In genomic region chr1:20112279-20113000, GRCh38 we compare ENCODE assay signal across 2 cellular contexts.
TF ChIP-seq lines count a peak whose summit lies in the region.

No MANE protein-coding gene starts in this region.

TF ChIP-seq in HepG2, 621 proteins besides CTCF, POLR2A, EP300 and RAD21:
- peak; percentile 68 for TF ChIP-seq FOSL2 (CRISPR knock-in tag; IDR thresholded peaks at IDR 0.05)
- no peak for TF ChIP-seq RCOR2 (CRISPR knock-in tag; IDR thresholded peaks at IDR 0.05)
TF ChIP-seq in HepG2: peak in this region for 1.

TF ChIP-seq in HEK293T, 16 proteins besides CTCF, POLR2A, EP300 and RAD21:
- TF ChIP-seq PKNOX1 (IDR thresholded peaks at IDR 0.05) = no peak
- TF ChIP-seq SP1 (IDR thresholded peaks at IDR 0.05) = no peak
- no peak for TF ChIP-seq HDGF (IDR thresholded peaks at IDR 0.05; ENCODE audit: borderline replicate concordance)
- TF ChIP-seq L3MBTL2 (conservative IDR thresholded peaks at IDR 0.05) = no peak
TF ChIP-seq in HEK293T: peak in this region for 0.
